In the genomic region with DNA sequence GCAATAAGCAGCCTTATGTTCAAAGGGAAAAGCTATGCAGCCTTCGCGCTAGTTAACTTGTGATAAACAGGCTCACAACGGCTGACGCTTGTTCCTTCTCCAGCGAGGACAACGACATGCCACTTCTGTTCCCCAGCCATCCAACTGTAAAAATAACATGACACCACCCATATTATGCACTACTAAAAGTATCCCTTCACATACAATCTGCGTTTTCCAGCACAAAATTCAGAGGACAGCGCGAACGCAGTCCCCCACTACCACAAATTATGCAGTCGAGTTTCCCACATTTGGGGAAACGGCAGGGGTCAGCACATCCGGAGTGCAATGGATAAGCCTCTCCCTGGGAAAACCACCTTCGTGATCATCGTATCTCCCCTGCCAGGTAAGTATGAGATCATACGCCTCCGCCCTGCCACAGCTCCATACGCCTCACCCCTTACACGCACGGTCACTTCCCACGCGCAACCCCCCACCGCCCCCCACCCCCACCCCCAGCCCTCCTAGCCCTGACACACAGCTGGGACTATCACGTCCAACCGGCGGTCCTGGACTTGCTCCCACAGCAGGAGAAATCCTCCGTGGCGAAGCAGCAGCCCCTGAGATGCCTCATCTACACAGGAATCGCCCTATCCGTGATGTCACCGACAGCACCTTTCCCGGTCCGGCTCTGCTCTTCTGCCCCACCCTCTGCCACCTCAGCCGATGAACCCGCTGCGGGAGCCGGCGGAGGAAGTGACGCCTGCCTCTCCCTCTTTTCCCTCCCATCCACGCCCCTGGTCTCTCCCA, we compare ENCODE assay signal across 8 cellular contexts.
DNase-seq lines count a peak whose midpoint lies in the region; TF ChIP-seq lines count a peak whose summit lies in the region.

No MANE protein-coding gene starts in this region.

- no peaks in the 10 kb centered on the region for H3K4me1 ChIP-seq in HAP-1

- in situ Hi-C loops in HAP-1 (cut with MboI; ENCODE audit: low sequenced_read_pairs): no loop called here

- H3K4me1 Mint-ChIP-seq in nephron: peaks cover 12% of the 10 kb centered on the region

- H3K27me3 ChIP-seq in HAP-1 (ENCODE audit: low read depth): no peaks in the 10 kb centered on the region

- H3K4me3 ChIP-seq in HAP-1: no peak overlapping the region

- DNase-seq in AG20443 (ENCODE audit: low spot score) (peak; percentile 19), SW480 (ENCODE audit: low spot score) (peak; percentile 94), cerebellum (ENCODE audit: low spot score) (peak; percentile 83), HuH-7.5 (ENCODE audit: low spot score) (no peak), HAP-1 (ENCODE audit: low spot score in 2 of 2) (no peak), NCI-H2171 (lab: John Stamatoyannopoulos, UW) (no peak), AG08395 (ENCODE audit: low spot score) (no peak)

- H3K4me3 Mint-ChIP-seq in nephron: peak overlapping the region; percentile 77 to 83 (median 83)

- peaks cover 69% of the 10 kb centered on the region for H3K27me3 Mint-ChIP-seq in nephron (ENCODE audit: low read depth)

- no peaks in the 10 kb centered on the region for H3K9me3 ChIP-seq in HAP-1

- no peaks in the 10 kb centered on the region for H3K36me3 ChIP-seq in HAP-1 (replicated peaks)

- no peaks in the 10 kb centered on the region for H3K36me3 Mint-ChIP-seq in nephron (ENCODE audit: low read depth)

- no peaks in the 10 kb centered on the region for H3K9me3 Mint-ChIP-seq in nephron

- H3K27ac Mint-ChIP-seq in nephron: no peak overlapping the region

- no peak for TF ChIP-seq CTCF in nephron (IDR thresholded peaks at IDR 0.05; ENCODE audit: unreplicated experiment in 3 of 3)

Comparison
In these comparisons a context has a peak if more than half of its experiments do, and no peak if none do; other contexts are left out.
1. DNase-seq: peak in AG20443 (single experiment), SW480 (single experiment) and cerebellum (single experiment); none in HuH-7.5 (single experiment), HAP-1 (0 of 2), NCI-H2171 (single experiment) and AG08395 (single experiment).